Comparison of ENCODE assay signal across 8 cellular contexts in the genomic region with DNA sequence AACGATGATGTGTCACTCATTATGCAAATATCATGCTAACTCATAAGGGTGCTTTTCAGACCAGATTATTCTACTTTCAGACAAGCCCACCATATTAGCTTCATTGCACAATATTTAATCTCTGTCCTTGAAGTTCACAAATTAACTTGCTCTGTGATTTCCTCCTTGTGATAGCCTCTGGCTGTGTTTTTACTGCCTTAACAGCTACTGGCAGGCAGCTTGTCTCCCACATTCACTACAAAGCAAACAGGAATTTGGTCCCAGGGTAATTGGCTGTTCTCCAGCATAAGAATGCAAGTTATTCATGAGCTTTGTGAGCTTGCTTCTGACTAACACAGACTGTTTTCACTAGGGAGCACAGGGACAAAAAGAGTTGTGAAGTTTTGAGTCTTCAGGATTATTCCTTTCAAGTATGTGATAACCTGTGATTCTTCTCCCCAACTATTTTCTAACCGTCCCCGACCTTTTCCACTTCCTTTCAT.
DNase-seq lines count a peak whose midpoint lies in the region; ATAC-seq and TF ChIP-seq lines count a peak whose summit lies in the region.

No MANE protein-coding gene starts in this region.

- H3K4me3 ChIP-seq in WI38 (ENCODE audit: low read depth, low read length), result peak overlapping the region; percentile 37; the same call in 1 of the 2 replicates
- H3K4me3 ChIP-seq in prostate gland, result no peak overlapping the region

- peak; percentile 94 for DNase-seq in Daoy (ENCODE audit: low read depth)
- DNase-seq in HuH-7 (ENCODE audit: low spot score), result peak; percentile 67
- peak; percentile 95 for DNase-seq in glomerular visceral epithelial cell (ENCODE audit: extremely low spot score)
- DNase-seq in prostate gland (ENCODE audit: low spot score), result peak; percentile 88
- no peak for DNase-seq in natural killer cell
- no peak for DNase-seq in GM13977 (ENCODE audit: low spot score)

- ATAC-seq in GM21786 (IDR thresholded peaks at IDR 0.05; ENCODE audit: unreplicated experiment) (no peak), natural killer cell (no peak)

- H3K36me3 ChIP-seq in prostate gland, result no peaks in the 10 kb centered on the region

- intact Hi-C loops in prostate gland (cut with DNase I), result no loop called here
- intact Hi-C loops in natural killer cell (cut with micrococcal nuclease), result no loop called here

- H3K4me3 Mint-ChIP-seq in natural killer cell, result no peak overlapping the region

- peaks cover 0 to 5% of the 10 kb centered on the region in 2 donors for H3K27me3 Mint-ChIP-seq in natural killer cell (ENCODE audit: low read depth in 2 of 2)

- no peak overlapping the region for H3K27ac ChIP-seq in prostate gland

- TF ChIP-seq POLR2A in prostate gland (IDR thresholded peaks at IDR 0.05), result no peak

- in situ Hi-C loops in GM13977 (cut with MboI; ENCODE audit: low pct_unique_long_range_greater_than_20kb, low sequenced_read_pairs, unreplicated experiment), result no loop called here

- TF ChIP-seq CTCF in WI38 (IDR thresholded peaks at IDR 0.05; ENCODE audit: low read depth, low read length) (no peak), prostate gland (IDR thresholded peaks at IDR 0.05) (no peak), natural killer cell (IDR thresholded peaks at IDR 0.05) (no peak), GM13977 (IDR thresholded peaks at IDR 0.05; ENCODE audit: extremely low read depth, insufficient read depth, missing control alignments) (no peak)

- no peak overlapping the region for H3K27ac Mint-ChIP-seq in natural killer cell

- H3K4me1 Mint-ChIP-seq in natural killer cell, result peaks cover 9 to 25% of the 10 kb centered on the region in 2 donors

- WGBS in prostate gland, result 13% methylated on average over 3 of the region's 3 CpGs

- H3K27me3 ChIP-seq in prostate gland (replicated peaks; ENCODE audit: insufficient read depth), result no peaks in the 10 kb centered on the region

- H3K4me1 ChIP-seq in prostate gland (replicated peaks), result no peaks in the 10 kb centered on the region

- H3K9me3 Mint-ChIP-seq in natural killer cell, result no peaks in the 10 kb centered on the region

- H3K36me3 Mint-ChIP-seq in natural killer cell, result peaks cover 7% of the 10 kb centered on the region

- H3K9me3 ChIP-seq in prostate gland, result no peaks in the 10 kb centered on the region

Comparison
In these comparisons a context has a peak if more than half of its experiments do, and no peak if none do; other contexts are left out.
1. DNase-seq: peak in Daoy (single experiment), HuH-7 (single experiment), glomerular visceral epithelial cell (single experiment) and prostate gland (single experiment); none in natural killer cell (single experiment) and GM13977 (single experiment).